1 cellular context compared by ENCODE assay signal in genomic region chr3:5002871-5003247, GRCh38.
A peak's percentile ranks its signal among the peaks of the same experiment; 100 is the strongest.
TF ChIP-seq lines count a peak whose summit lies in the region.

No MANE protein-coding gene starts in this region.

TF ChIP-seq in K562, 482 proteins besides CTCF, POLR2A, EP300 and RAD21 (continues in another document):
- TF ChIP-seq ZNF3 (CRISPR knock-in tag; IDR thresholded peaks at IDR 0.05): 0 out of 2 replicates have a peak, but pooled peaks have one; percentile 10
- peak; percentile 96 for TF ChIP-seq SMARCA5 (IDR thresholded peaks at IDR 0.05)
- TF ChIP-seq KDM1A (IDR thresholded peaks at IDR 0.05): peak in 1 of 2 experiments; percentile 70; a peak in 3 of 4 replicates
- TF ChIP-seq SP1 (CRISPR knock-in tag; IDR thresholded peaks at IDR 0.05): peak; percentile 44; the same call in 1 of the 2 replicates
- TF ChIP-seq FOXP1 (CRISPR knock-in tag; IDR thresholded peaks at IDR 0.05): peak; percentile 3; the same call in 1 of the 2 replicates
- peak in 1 of 2 experiments; percentile 9; a peak in 1 of 4 replicates for TF ChIP-seq NRF1 (conservative IDR thresholded peaks at IDR 0.05 in 1 of 2, IDR thresholded peaks at IDR 0.05 in 1 of 2)
- TF ChIP-seq ADNP (tag; IDR thresholded peaks at IDR 0.05): peak; percentile 95
- TF ChIP-seq ZNF561 (CRISPR knock-in tag; conservative IDR thresholded peaks at IDR 0.05): no peak
- peak; percentile 72 for TF ChIP-seq CBX1 (IDR thresholded peaks at IDR 0.05; ENCODE audit: low read depth)
- TF ChIP-seq ZFP1 (CRISPR knock-in tag; IDR thresholded peaks at IDR 0.05): no peak
- peak; percentile 73 for TF ChIP-seq HDAC2 (IDR thresholded peaks at IDR 0.05)
- TF ChIP-seq ZNF24 (IDR thresholded peaks at IDR 0.05): peak; percentile 12; the same call in 1 of the 2 replicates
- TF ChIP-seq CREB5 (CRISPR knock-in tag; IDR thresholded peaks at IDR 0.05): 0 out of 2 replicates have a peak, but pooled peaks have one; percentile 9
- 0 out of 2 replicates have a peak, but pooled peaks have one; percentile 31 for TF ChIP-seq ZNF395 (CRISPR knock-in tag; IDR thresholded peaks at IDR 0.05)
- 0 out of 2 replicates have a peak, but pooled peaks have one; percentile 45 for TF ChIP-seq CAMTA2 (CRISPR knock-in tag; conservative IDR thresholded peaks at IDR 0.05)
- TF ChIP-seq BCOR (IDR thresholded peaks at IDR 0.05): peak; percentile 97
- TF ChIP-seq CSDE1 (IDR thresholded peaks at IDR 0.05): 0 out of 4 replicates have a peak, but pooled peaks of 1 of the 2 experiments have one; percentile 3
- TF ChIP-seq COPS2 (conservative IDR thresholded peaks at IDR 0.05): no peak
- no peak for TF ChIP-seq ZHX1 (conservative IDR thresholded peaks at IDR 0.05; ENCODE audit: low read length)
- TF ChIP-seq HMBOX1 (IDR thresholded peaks at IDR 0.05): peak; percentile 17; the same call in 1 of the 2 replicates
- TF ChIP-seq BRF1 (IDR thresholded peaks at IDR 0.05; ENCODE audit: borderline replicate concordance, extremely low read depth, insufficient read length): no peak
- TF ChIP-seq BRD9 (IDR thresholded peaks at IDR 0.05; ENCODE audit: low read depth, partially characterized antibody): peak; percentile 71
- no peak for TF ChIP-seq ID3 (CRISPR knock-in tag; IDR thresholded peaks at IDR 0.05)
- peak; percentile 13; the same call in 1 of the 2 replicates for TF ChIP-seq ID3 (tag; IDR thresholded peaks at IDR 0.05)
- peak; percentile 24; the same call in 1 of the 2 replicates for TF ChIP-seq ZFX (CRISPR knock-in tag; IDR thresholded peaks at IDR 0.05)
- TF ChIP-seq POLR3G (IDR thresholded peaks at IDR 0.05; ENCODE audit: extremely low read depth, insufficient read length, insufficient replicate concordance): no peak
- peak in 1 of 3 experiments; percentile 23 for TF ChIP-seq YY1 (IDR thresholded peaks at IDR 0.05; ENCODE audit: borderline replicate concordance in 1 of 3, control insufficient read depth in 1 of 3, extremely low read depth in 1 of 3, insufficient read depth in 3 of 3, insufficient read length in 1 of 3, insufficient replicate concordance in 2 of 3, low read depth in 1 of 3, low read length in 2 of 3)
- TF ChIP-seq ARID4B (CRISPR knock-in tag; IDR thresholded peaks at IDR 0.05): no peak
- TF ChIP-seq MLX (CRISPR knock-in tag; conservative IDR thresholded peaks at IDR 0.05): no peak
- TF ChIP-seq RFX7 (CRISPR knock-in tag; IDR thresholded peaks at IDR 0.05): no peak
- 0 out of 2 replicates have a peak, but pooled peaks have one; percentile 48 for TF ChIP-seq KLF1 (tag; IDR thresholded peaks at IDR 0.05)
- TF ChIP-seq RCOR1 (IDR thresholded peaks at IDR 0.05; ENCODE audit: borderline replicate concordance in 1 of 2, low read depth in 2 of 2, low read length in 2 of 2): peak in 1 of 2 experiments; percentile 69; a peak in 1 of 4 replicates
- TF ChIP-seq TSC22D4 (tag; IDR thresholded peaks at IDR 0.05): no peak
- TF ChIP-seq MBD1 (CRISPR knock-in tag; IDR thresholded peaks at IDR 0.05): peak; percentile 50; the same call in 1 of the 2 replicates
- no peak for TF ChIP-seq HCFC1 (IDR thresholded peaks at IDR 0.05; ENCODE audit: low read depth, low read length)
- TF ChIP-seq ZNF311 (CRISPR knock-in tag; IDR thresholded peaks at IDR 0.05): no peak
- no peak for TF ChIP-seq CXXC5 (CRISPR knock-in tag; IDR thresholded peaks at IDR 0.05)
- TF ChIP-seq NFRKB (IDR thresholded peaks at IDR 0.05; ENCODE audit: low read depth): peak; percentile 24; the same call in 1 of the 2 replicates
- no peak; the same call in 1 of the 2 replicates for TF ChIP-seq ZBTB33 (CRISPR knock-in tag; IDR thresholded peaks at IDR 0.05)
- TF ChIP-seq ZNF431 (CRISPR knock-in tag; IDR thresholded peaks at IDR 0.05): no peak
- TF ChIP-seq ZBTB11 (CRISPR knock-in tag; IDR thresholded peaks at IDR 0.05): 0 out of 6 replicates have a peak, but pooled peaks of 1 of the 3 experiments have one; percentile 0
